In the genomic region with DNA sequence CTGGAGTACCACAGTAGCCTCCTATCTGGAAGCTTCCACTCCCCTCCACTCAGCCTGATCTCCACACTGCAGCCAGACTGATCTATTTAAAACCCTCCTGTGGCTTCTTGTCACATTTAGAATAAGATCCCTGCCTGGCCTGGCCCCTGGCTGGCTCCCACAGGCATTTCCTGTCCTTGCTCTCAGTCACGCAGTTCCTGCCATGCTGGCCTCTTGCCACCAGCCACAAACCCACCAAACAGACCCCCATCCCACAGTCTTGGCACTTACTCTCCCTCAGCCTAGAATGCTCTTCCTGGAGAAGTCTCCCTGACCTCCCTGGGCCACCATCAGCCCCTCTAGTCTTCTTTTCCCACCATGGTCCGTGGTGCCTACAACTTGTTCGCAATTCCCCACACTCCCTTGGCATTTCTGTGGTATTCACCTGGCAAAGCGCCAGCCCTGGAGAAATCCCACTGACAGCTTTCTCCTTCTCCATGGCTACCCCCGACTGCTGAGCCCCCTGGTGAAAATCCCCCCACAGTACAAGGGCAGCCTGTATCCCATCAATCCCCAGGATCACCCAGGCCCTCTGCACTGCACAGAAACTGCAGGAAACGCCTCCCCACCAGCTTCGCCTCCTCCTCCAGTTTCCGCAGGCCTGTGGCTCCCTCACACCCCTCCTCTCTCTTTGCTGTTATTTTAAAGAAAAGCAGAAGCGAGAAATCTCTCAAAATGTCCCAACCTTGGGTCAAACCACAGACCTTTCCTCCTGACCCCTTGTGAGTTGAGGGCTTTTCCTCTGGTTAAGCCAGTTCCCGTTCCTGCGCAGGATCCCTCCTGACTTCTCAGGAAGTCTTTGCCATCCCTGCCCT, we compare ENCODE assay signal across 8 cellular contexts.
A peak's percentile ranks its signal among the peaks of the same experiment; 100 is the strongest.
DNase-seq lines count a peak whose midpoint lies in the region; ATAC-seq and TF ChIP-seq lines count a peak whose summit lies in the region.

No MANE protein-coding gene starts in this region.

- ATAC-seq in HG03139 (IDR thresholded peaks at IDR 0.05; ENCODE audit: unreplicated experiment), result peak; percentile 65

- 53 to 56% methylated on average over 11 of the region's 11 CpGs for WGBS in lower leg skin, 2 donors

- no peak for TF ChIP-seq CTCF in right atrium auricular region (IDR thresholded peaks at IDR 0.05)
- no peak for TF ChIP-seq CTCF in tibial artery (IDR thresholded peaks at IDR 0.05)
- no peak for TF ChIP-seq CTCF in lower leg skin (IDR thresholded peaks at IDR 0.05)

- H3K27me3 ChIP-seq in right atrium auricular region (no peaks in the 10 kb centered on the region), tibial artery (no peaks in the 10 kb centered on the region)

- TF ChIP-seq POLR2A in lower leg skin (IDR thresholded peaks at IDR 0.05), result no peak

- H3K36me3 ChIP-seq in right atrium auricular region (no peaks in the 10 kb centered on the region), tibial artery (no peaks in the 10 kb centered on the region)

- H3K4me1 ChIP-seq in right atrium auricular region, result peaks cover 0 to 39% of the 10 kb centered on the region in 2 donors
- H3K4me1 ChIP-seq in tibial artery, result peaks cover 0 to 55% (median 32%) of the 10 kb centered on the region in 4 donors

- peak; percentile 95 for DNase-seq in AML-193 (lab: John Stamatoyannopoulos, UW)
- peak; percentile 59 for DNase-seq in GM19240 (ENCODE audit: insufficient read length, low spot score)
- peak; percentile 50 for DNase-seq in SW480 (ENCODE audit: low spot score)
- no peak for DNase-seq in right atrium auricular region (ENCODE audit: low spot score)
- DNase-seq in tibial artery, result peak in 1 of 2 donors; percentile 34
- no peak for DNase-seq in NCI-H1048 (lab: John Stamatoyannopoulos, UW)
- no peak for DNase-seq in lower leg skin (ENCODE audit: low spot score in 2 of 2)

- H3K9me3 ChIP-seq in right atrium auricular region (no peaks in the 10 kb centered on the region), tibial artery (no peaks in the 10 kb centered on the region)

- H3K27ac ChIP-seq in right atrium auricular region (peak overlapping the region; percentile 54 to 71), tibial artery (peak overlapping the region; percentile 62 to 78)

- H3K4me3 ChIP-seq in right atrium auricular region (no peak overlapping the region), tibial artery (no peak overlapping the region), lower leg skin (ENCODE audit: low read depth, poor library complexity, severe bottlenecking) (no peak overlapping the region)

- intact Hi-C loops in tibial artery (cut with DNase I; ENCODE audit: low total_unique reads) (no loop called here), lower leg skin (cut with DNase I; ENCODE audit: low total_unique reads) (no loop called here)

Comparison
In these comparisons a context has a peak if more than half of its experiments do, and no peak if none do; other contexts are left out.
1. DNase-seq: peak in AML-193 (2 of 2), GM19240 (single experiment) and SW480 (single experiment); none in right atrium auricular region (single experiment), NCI-H1048 (single experiment) and lower leg skin (0 of 2).